23 cellular contexts compared by ENCODE assay signal in genomic region chr5:88807327-88807726, GRCh38.
"Had no signal": no experiment of that assay in that cellular context is flagged by ENCODE, and none has a peak within 500 bp of the region (broad histone marks: within the 10 kb centered on the region; RNA-seq: fewer than 3 reads in every experiment).

No MANE protein-coding gene starts in this region.

- H3K4me3 Mint-ChIP-seq: mesothelial cell of epicardium; natural killer cell treated with Interleukin-12 subunit alpha and Interleukin-12 subunit beta and Interleukin-15 and Interleukin-18, amount 100 ng/mL, for 72 hours; stimulated activated memory B cell treated with anti-CD40 and anti-IgM and Interleukin-4, amounts not matched to agents 10 μg/mL and 1 μg/mL and 100 μg/mL, for 72 hours; stimulated activated naive CD8-positive, alpha-beta T cell treated with anti-CD3 and anti-CD28 coated beads, Interleukin-15, amount 100 ng/mL, for 72 hours had no signal

- FAIRE-seq: endometrium, frontal cortex had no signal

- H3K27me3 Mint-ChIP-seq: natural killer cell treated with Interleukin-12 subunit alpha and Interleukin-12 subunit beta and Interleukin-15 and Interleukin-18, amount 100 ng/mL, for 72 hours; stimulated activated memory B cell treated with anti-CD40 and anti-IgM and Interleukin-4, amounts not matched to agents 10 μg/mL and 1 μg/mL and 100 μg/mL, for 72 hours had no signal

- H3K9me3 ChIP-seq: prostate gland, right lobe of liver, testis, tibial nerve, upper lobe of right lung, vagina had no signal

- H3K27ac ChIP-seq: parathyroid adenoma, prostate gland, right lobe of liver, testis, tibial nerve, upper lobe of right lung, vagina had no signal

- H3K4me1 ChIP-seq: parathyroid adenoma, prostate gland, right lobe of liver, testis, tibial nerve, upper lobe of right lung, vagina had no signal

- H3K36me3 ChIP-seq: prostate gland, right lobe of liver, upper lobe of right lung, vagina had no signal

- H3K9ac ChIP-seq: parathyroid adenoma had no signal

- H2AFZ ChIP-seq: parathyroid adenoma had no signal

- H3K27ac Mint-ChIP-seq: mesothelial cell of epicardium; natural killer cell treated with Interleukin-12 subunit alpha and Interleukin-12 subunit beta and Interleukin-15 and Interleukin-18, amount 100 ng/mL, for 72 hours; stimulated activated memory B cell treated with anti-CD40 and anti-IgM and Interleukin-4, amounts not matched to agents 10 μg/mL and 1 μg/mL and 100 μg/mL, for 72 hours had no signal

- H3K9me3 Mint-ChIP-seq: mesothelial cell of epicardium; natural killer cell treated with Interleukin-12 subunit alpha and Interleukin-12 subunit beta and Interleukin-15 and Interleukin-18, amount 100 ng/mL, for 72 hours; stimulated activated memory B cell treated with anti-CD40 and anti-IgM and Interleukin-4, amounts not matched to agents 10 μg/mL and 1 μg/mL and 100 μg/mL, for 72 hours; stimulated activated naive CD8-positive, alpha-beta T cell treated with anti-CD3 and anti-CD28 coated beads, Interleukin-15, amount 100 ng/mL, for 72 hours had no signal

- DNase-seq: effector memory CD4-positive, alpha-beta T cell; glutamatergic neuron; islet precursor cell; mammary epithelial cell; retina; right lobe of liver; stimulated activated CD4-positive, alpha-beta T cell treated with anti-CD3 and anti-CD28 coated beads, Interleukin-15, amount 100 ng/mL, for 24 hours; stimulated activated CD4-positive, alpha-beta T cell treated with anti-CD3 and anti-CD28 coated beads, Interleukin-1b, Interleukin-23, amount 100 ng/mL, for 48 hours; stimulated activated CD4-positive, alpha-beta T cell treated with anti-CD3 and anti-CD28 coated beads, Interleukin-4, amount 100 ng/mL, for 24 hours; stimulated activated naive CD8-positive, alpha-beta T cell treated with anti-CD3 and anti-CD28 coated beads, Interleukin-15, amount 100 ng/mL, for 72 hours; testis; upper lobe of right lung had no signal

- H3K79me2 ChIP-seq: parathyroid adenoma had no signal

- H3K4me3 ChIP-seq: prostate gland, right lobe of liver, testis, tibial nerve, upper lobe of right lung, vagina had no signal

- ATAC-seq: esophagus mucosa; left lobe of liver; natural killer cell treated with Interleukin-12 subunit alpha and Interleukin-12 subunit beta and Interleukin-15 and Interleukin-18, amount 100 ng/mL, for 72 hours; right lobe of liver; stimulated activated memory B cell treated with anti-CD40 and anti-IgM and Interleukin-4, amounts not matched to agents 10 μg/mL and 1 μg/mL and 100 μg/mL, for 72 hours; stimulated activated naive CD8-positive, alpha-beta T cell treated with anti-CD3 and anti-CD28 coated beads, Interleukin-15, amount 100 ng/mL, for 72 hours; upper lobe of right lung had no signal

- H3K27me3 ChIP-seq: right lobe of liver, testis, tibial nerve, upper lobe of right lung, vagina had no signal
